20 cellular contexts compared by ENCODE assay signal in genomic region chr3:129567176-129567705, GRCh38. TPM values are rescaled to one million over a fixed set of nuclear protein-coding genes. Genes with fewer than 3 reads are reported as not detected.
DNase-seq lines count a peak whose midpoint lies in the region; ATAC-seq, FAIRE-seq and TF ChIP-seq lines count a peak whose summit lies in the region.
"Had no signal": no experiment of that assay in that cellular context is flagged by ENCODE, and none has a peak within 500 bp of the region (broad histone marks: within the 10 kb centered on the region; RNA-seq: fewer than 3 reads in every experiment).

No MANE protein-coding gene starts in this region.

- peaks cover 0 to 46% (median 14%) of the 10 kb centered on the region in 3 donors for H3K4me1 ChIP-seq in gastroesophageal sphincter
- H3K4me1 ChIP-seq in hepatocyte (ENCODE audit: insufficient read depth) = no peaks in the 10 kb centered on the region

- no peak for FAIRE-seq in GM12891 (lab: Jason Lieb, UNC)
- FAIRE-seq: colon, urothelium cell line had no signal

- peaks cover 60% of the 10 kb centered on the region for H3K36me3 Mint-ChIP-seq in osteocyte (ENCODE audit: unreplicated experiment)
- H3K36me3 Mint-ChIP-seq: mesothelial cell of epicardium had no signal

- H3K27me3 Mint-ChIP-seq in osteocyte (ENCODE audit: unreplicated experiment) = no peaks in the 10 kb centered on the region
- H3K27me3 Mint-ChIP-seq: CD4-positive, alpha-beta T cell had no signal

- peaks cover 0 to 87% of the 10 kb centered on the region in 2 donors for H3K36me3 ChIP-seq in gastroesophageal sphincter
- H3K36me3 ChIP-seq in hepatocyte (replicated peaks; ENCODE audit: insufficient read depth, low read depth) = no peaks in the 10 kb centered on the region

- no peaks in the 10 kb centered on the region for H3K9me3 Mint-ChIP-seq in osteocyte (ENCODE audit: unreplicated experiment)
- H3K9me3 Mint-ChIP-seq: CD4-positive, alpha-beta T cell; mesothelial cell of epicardium had no signal

- H3K79me2 ChIP-seq in hepatocyte = no peaks in the 10 kb centered on the region

- H2AFZ ChIP-seq in hepatocyte = no peak overlapping the region

- H3K27me3 ChIP-seq in gastroesophageal sphincter (no peaks in the 10 kb centered on the region), hepatocyte (no peaks in the 10 kb centered on the region)

- H3K9me2 ChIP-seq in hepatocyte (replicated peaks; ENCODE audit: insufficient read depth) = no peaks in the 10 kb centered on the region

- H3K27ac ChIP-seq in gastroesophageal sphincter (peak overlapping the region in 2 of 4 donors; percentile 19 to 50), hepatocyte (no peak overlapping the region)

- H3K9me3 ChIP-seq in gastroesophageal sphincter (no peaks in the 10 kb centered on the region), hepatocyte (ENCODE audit: low read depth) (no peaks in the 10 kb centered on the region)

- peaks cover 22% of the 10 kb centered on the region for H3K4me1 Mint-ChIP-seq in osteocyte (ENCODE audit: unreplicated experiment)
- H3K4me1 Mint-ChIP-seq: mesothelial cell of epicardium had no signal

- H3K27ac Mint-ChIP-seq in osteocyte (ENCODE audit: unreplicated experiment) = peak overlapping the region; percentile 63
- H3K27ac Mint-ChIP-seq: CD4-positive, alpha-beta T cell had no signal

- no peak overlapping the region for H3K4me2 ChIP-seq in hepatocyte

- DNase-seq in DMS 273 (lab: John Stamatoyannopoulos, UW; ENCODE audit: unreplicated experiment) (peak; percentile 90), RPMI7951 (ENCODE audit: low read depth) (peak; percentile 68), osteocyte (ENCODE audit: extremely low spot score, unreplicated experiment) (no peak), hepatocyte (ENCODE audit: low spot score) (no peak), GM12891 (ENCODE audit: insufficient read length, low spot score) (no peak)
- DNase-seq: ACHN; amniotic stem cell; CD4-positive, alpha-beta T cell; GOT3; NCI-H1417 treated with DMSO at 0.1 percent for 48 hours had no signal

- no peak for TF ChIP-seq EP300 in gastroesophageal sphincter (IDR thresholded peaks at IDR 0.05)

- TF ChIP-seq POLR2A in gastroesophageal sphincter (IDR thresholded peaks at IDR 0.05) = no peak
- no peak for TF ChIP-seq POLR2A in GM12891 (IDR thresholded peaks at IDR 0.05; ENCODE audit: low read depth, low read length)

- H3K4me3 ChIP-seq in gastroesophageal sphincter = no peak overlapping the region
- no peak overlapping the region for H3K4me3 ChIP-seq in hepatocyte
- H3K4me3 ChIP-seq: skin epidermis had no signal

- no peak overlapping the region for H3K4me3 Mint-ChIP-seq in osteocyte (ENCODE audit: unreplicated experiment)
- H3K4me3 Mint-ChIP-seq: CD4-positive, alpha-beta T cell; mesothelial cell of epicardium had no signal

- peak; percentile 23 for ATAC-seq in gastroesophageal sphincter
- no peak for ATAC-seq in GM18868 (IDR thresholded peaks at IDR 0.05; ENCODE audit: unreplicated experiment)
- ATAC-seq in GM19467 (IDR thresholded peaks at IDR 0.05; ENCODE audit: unreplicated experiment) = no peak

- no peak for TF ChIP-seq CTCF in gastroesophageal sphincter (IDR thresholded peaks at IDR 0.05)
- TF ChIP-seq CTCF in osteocyte (IDR thresholded peaks at IDR 0.05) = no peak
- TF ChIP-seq CTCF in hepatocyte (IDR thresholded peaks at IDR 0.05; ENCODE audit: poor library complexity) = no peak

- H4K20me1 ChIP-seq in hepatocyte (ENCODE audit: insufficient read depth, poor library complexity, severe bottlenecking) = no peaks in the 10 kb centered on the region

- WGBS in gastroesophageal sphincter (ENCODE audit: low coverage in 1 of 2), 2 donors = 64 to 100% methylated on average over 1 to 7 of the region's 18 CpGs
- 91% methylated on average over 17 of the region's 18 CpGs for WGBS in hepatocyte (ENCODE audit: low lambda C conversion rate, missing lambda C conversion rate)

TF ChIP-seq in GM12891, 5 proteins besides CTCF, POLR2A, EP300 and RAD21:
- TF ChIP-seq PAX5 (IDR thresholded peaks at IDR 0.05; ENCODE audit: insufficient read depth, low read length, severe bottlenecking) (no peak), SPI1 (IDR thresholded peaks at IDR 0.05; ENCODE audit: low read depth, low read length) (no peak)

RNA-seq across cellular contexts. Expression of gene H1-8, which starts 24.3 kb away (rescaled TPM):
- not detected in 2 replicates for total RNA-seq in RPMI7951 (2014; rRNA removed; shearing (Covaris generic))
- total RNA-seq in gastroesophageal sphincter (not detected), osteocyte (not detected in 2 replicates), hepatocyte (not detected in 2 replicates)
- polyA plus RNA-seq in hepatocyte = not detected in 2 replicates
- not detected for polyA plus RNA-seq in GM12891 (2012; ENCODE audit: low read depth, missing spikeins)
- total RNA-seq: CD4-positive, alpha-beta T cell; glomerular endothelial cell; mesothelial cell of epicardium; omental fat pad; T-helper 2 cell treated with Interferon-gamma antibody and Interleukin-4, amounts not matched to agents 100 ng/mL and 5 ng/mL, for 36 hours had no signal

RNA-seq across cellular contexts. Expression of gene RHO, which starts 38.8 kb away (rescaled TPM):
- not detected in 2 replicates for total RNA-seq in RPMI7951 (2014; rRNA removed; shearing (Covaris generic))
- total RNA-seq in gastroesophageal sphincter (not detected), osteocyte (not detected in 2 replicates), hepatocyte (not detected in 2 replicates)
- polyA plus RNA-seq in hepatocyte = 0.19 TPM in 1 of 2 replicates, not detected in the other
- not detected for polyA plus RNA-seq in GM12891 (2012; ENCODE audit: low read depth, missing spikeins)
- total RNA-seq: CD4-positive, alpha-beta T cell; glomerular endothelial cell; T-helper 2 cell treated with Interferon-gamma antibody and Interleukin-4, amounts not matched to agents 100 ng/mL and 5 ng/mL, for 36 hours had no signal

RNA-seq across cellular contexts. Expression of gene PLXND1, which starts 39.2 kb away (rescaled TPM):
- 68.0 and 68.9 TPM in 2 replicates for total RNA-seq in RPMI7951 (2014; rRNA removed; shearing (Covaris generic))
- 10 to 100 TPM; 45.0 to 77.9 (median 61.5) TPM for total RNA-seq in gastroesophageal sphincter
- 316 and 358 TPM in 2 replicates for total RNA-seq in osteocyte
- total RNA-seq in hepatocyte = 22.0 and 45.3 TPM in 2 replicates
- polyA plus RNA-seq in hepatocyte = 24.9 and 36.3 TPM in 2 replicates
- polyA plus RNA-seq in GM12891 (2012; ENCODE audit: low read depth, missing spikeins) = 0.63 TPM

Comparison
In these comparisons a context has a peak if more than half of its experiments do, and no peak if none do; other contexts are left out.
1. DNase-seq: peak in DMS 273 (single experiment) and RPMI7951 (single experiment); none in osteocyte (single experiment), hepatocyte (single experiment) and GM12891 (single experiment).